15 cellular contexts compared by ENCODE assay signal in genomic region chr14:55077691-55078151, GRCh38. TPM values are rescaled to one million over a fixed set of nuclear protein-coding genes. Genes with fewer than 3 reads are reported as not detected.
DNase-seq lines count a peak whose midpoint lies in the region; ATAC-seq and TF ChIP-seq lines count a peak whose summit lies in the region.
"Had no signal": no experiment of that assay in that cellular context is flagged by ENCODE, and none has a peak within 500 bp of the region (broad histone marks: within the 10 kb centered on the region; RNA-seq: fewer than 3 reads in every experiment).

No MANE protein-coding gene starts in this region.

- no peak overlapping the region for H3K4me3 Mint-ChIP-seq in brain
- H3K4me3 Mint-ChIP-seq: activated B cell treated with CpG ODN at 0.5 μM for 24 hours; activated T-cell treated with anti-CD3 and anti-CD28 coated beads, Interleukin-2, amount 50 U/mL, for 24 hours; neural crest cell had no signal

- ATAC-seq in sciatic nerve, result no peak
- ATAC-seq in HG03571 (IDR thresholded peaks at IDR 0.05; ENCODE audit: unreplicated experiment), result no peak

- peak overlapping the region; percentile 99 for H3K27ac ChIP-seq in hepatocyte

- no peaks in the 10 kb centered on the region for H3K36me3 ChIP-seq in hepatocyte (replicated peaks; ENCODE audit: insufficient read depth, low read depth)
- H3K36me3 ChIP-seq: BE2C had no signal

- H4K20me1 ChIP-seq in hepatocyte (ENCODE audit: insufficient read depth, poor library complexity, severe bottlenecking), result no peaks in the 10 kb centered on the region

- 34% methylated on average over 10 of the region's 10 CpGs for WGBS in hepatocyte (ENCODE audit: low lambda C conversion rate, missing lambda C conversion rate)

- peak overlapping the region; percentile 38 for H2AFZ ChIP-seq in hepatocyte

- no peaks in the 10 kb centered on the region for H3K36me3 Mint-ChIP-seq in brain

- no peaks in the 10 kb centered on the region for H3K27me3 ChIP-seq in hepatocyte
- H3K27me3 ChIP-seq: BE2C had no signal

- peaks cover 26% of the 10 kb centered on the region for H3K4me1 Mint-ChIP-seq in brain

- H3K4me1 ChIP-seq in hepatocyte (ENCODE audit: insufficient read depth), result peaks cover 8% of the 10 kb centered on the region
- H3K4me1 ChIP-seq: BE2C had no signal

- no peaks in the 10 kb centered on the region for H3K79me2 ChIP-seq in hepatocyte

- no peak overlapping the region for H3K4me3 ChIP-seq in hepatocyte

- H3K4me2 ChIP-seq in hepatocyte, result peak overlapping the region; percentile 56

- H3K9me2 ChIP-seq in hepatocyte (replicated peaks; ENCODE audit: insufficient read depth), result no peaks in the 10 kb centered on the region

- no peaks in the 10 kb centered on the region for H3K9me3 ChIP-seq in hepatocyte (ENCODE audit: low read depth)
- H3K9me3 ChIP-seq: BE2C had no signal

- TF ChIP-seq CTCF in brain (conservative IDR thresholded peaks at IDR 0.05) (no peak), hepatocyte (IDR thresholded peaks at IDR 0.05; ENCODE audit: poor library complexity) (no peak)

- peak overlapping the region in 4 of 5 experiments; percentile 28 to 74 (median 58) for H3K27ac Mint-ChIP-seq in brain
- H3K27ac Mint-ChIP-seq: activated B cell treated with CpG ODN at 0.5 μM for 24 hours; activated T-cell treated with anti-CD3 and anti-CD28 coated beads, Interleukin-2, amount 50 U/mL, for 24 hours had no signal

- no peaks in the 10 kb centered on the region for H3K27me3 Mint-ChIP-seq in brain
- H3K27me3 Mint-ChIP-seq: activated B cell treated with CpG ODN at 0.5 μM for 24 hours; activated T-cell treated with anti-CD3 and anti-CD28 coated beads, Interleukin-2, amount 50 U/mL, for 24 hours had no signal

- DNase-seq in HPDE6-E6E7 (ENCODE audit: extremely low spot score), result peak; percentile 72
- DNase-seq in hepatocyte (ENCODE audit: low spot score), result peak; percentile 81
- DNase-seq in renal cortical epithelial cell (ENCODE audit: low read depth), result peak; percentile 77
- DNase-seq in T1000 (lab: John Stamatoyannopoulos, UW), result no peak
- DNase-seq in sciatic nerve (ENCODE audit: low spot score), result no peak
- no peak for DNase-seq in NCI-H187 (lab: John Stamatoyannopoulos, UW)
- DNase-seq: activated B cell treated with CpG ODN at 0.5 μM for 24 hours; activated T-cell treated with anti-CD3 and anti-CD28 coated beads, Interleukin-2, amount 50 U/mL, for 24 hours; BE2C; GDM1; NCI-H226; SHP77 had no signal

- no peaks in the 10 kb centered on the region for H3K9me3 Mint-ChIP-seq in brain
- H3K9me3 Mint-ChIP-seq: activated B cell treated with CpG ODN at 0.5 μM for 24 hours; activated T-cell treated with anti-CD3 and anti-CD28 coated beads, Interleukin-2, amount 50 U/mL, for 24 hours; neural crest cell had no signal

- intact Hi-C loops in sciatic nerve (cut with DNase I), result no loop called here

RNA-seq across cellular contexts. Expression of gene MAPK1IP1L, which starts 26.3 kb away (rescaled TPM):
- polyA plus RNA-seq in brain (ENCODE audit: insufficient read depth, low read depth, low replicate concordance) (91.1 TPM), hepatocyte (81.4 and 86.2 TPM in 2 replicates)
- total RNA-seq in hepatocyte (69.9 and 91.0 TPM in 2 replicates), renal cortical epithelial cell (25.0 and 39.3 TPM in 2 replicates), sciatic nerve (91.1 TPM)

RNA-seq across cellular contexts. Expression of gene SOCS4, which starts 50.7 kb away (rescaled TPM):
- 3.2 TPM for polyA plus RNA-seq in brain (ENCODE audit: insufficient read depth, low read depth, low replicate concordance)
- total RNA-seq in hepatocyte, result 16.2 and 18.8 TPM in 2 replicates
- polyA plus RNA-seq in hepatocyte, result 4.1 and 5.3 TPM in 2 replicates
- 23.1 and 34.7 TPM in 2 replicates for total RNA-seq in renal cortical epithelial cell
- total RNA-seq in sciatic nerve, result 29.7 TPM

RNA-seq across cellular contexts. Expression of gene WDHD1, which starts 50.8 kb away (rescaled TPM):
- polyA plus RNA-seq in brain (ENCODE audit: insufficient read depth, low read depth, low replicate concordance) (7.4 TPM), hepatocyte (4.1 and 4.4 TPM in 2 replicates)
- total RNA-seq in hepatocyte (5.9 and 6.3 TPM in 2 replicates), renal cortical epithelial cell (6.9 and 13.4 TPM in 2 replicates), sciatic nerve (3.1 TPM)

RNA-seq across cellular contexts. Expression of gene LGALS3, which starts 51.3 kb away (rescaled TPM):
- 30.6 TPM for polyA plus RNA-seq in brain (ENCODE audit: insufficient read depth, low read depth, low replicate concordance)
- total RNA-seq in hepatocyte, result 461 and 534 TPM in 2 replicates
- 690 and 766 TPM in 2 replicates for polyA plus RNA-seq in hepatocyte
- 114 and 178 TPM in 2 replicates for total RNA-seq in renal cortical epithelial cell
- 229 TPM for total RNA-seq in sciatic nerve

Comparison
In these comparisons a context has a peak if more than half of its experiments do, and no peak if none do; other contexts are left out.
1. DNase-seq: peak in HPDE6-E6E7 (single experiment), hepatocyte (single experiment) and renal cortical epithelial cell (single experiment); none in T1000 (single experiment), sciatic nerve (single experiment) and NCI-H187 (0 of 2).